8 cellular contexts compared by ENCODE assay signal in genomic region chr1:204099754-204100153, GRCh38. TPM values are rescaled to one million over a fixed set of nuclear protein-coding genes. Genes with fewer than 3 reads are reported as not detected.
A peak's percentile ranks its signal among the peaks of the same experiment; 100 is the strongest.
DNase-seq lines count a peak whose midpoint lies in the region; ATAC-seq and TF ChIP-seq lines count a peak whose summit lies in the region.
"Not testable (repeated sequence)": the region's sequence is repeated elsewhere in the genome, so short reads cannot be mapped to it uniquely, and the experiment has no call there.

No MANE protein-coding gene starts in this region.

- H3K9me3 ChIP-seq in HEK293 (ENCODE audit: control insufficient read depth, insufficient read depth, low read depth, low read length); PC-9 (ENCODE audit: insufficient read depth, low read depth); T-helper 17 cell (ENCODE audit: control insufficient read depth, low read length, poor library complexity, severe bottlenecking); upper lobe of left lung: not testable (repeated sequence)

- TF ChIP-seq POLR2A in upper lobe of left lung (IDR thresholded peaks at IDR 0.05): not testable (repeated sequence)

- CTCF ChIA-PET in HEK293 (lab: Yijun Ruan, JAX): interaction anchor here (0.5 to 1.3 kb wide), 2 partner anchors 14 to 246 kb away, joined by 3 to 4 read pairs; no protein-coding TSS in a partner anchor
- CTCF ChIA-PET in PC-9 (lab: Charles Lee): not testable (repeated sequence)
- CTCF ChIA-PET in WTC11 (lab: Charles Lee): interaction anchor here (0.6 kb wide), 2 partner anchors 226 to 397 kb away, joined by 3 to 4 read pairs; no protein-coding TSS in a partner anchor

- TF ChIP-seq CTCF in HEK293 (tag by site-specific recombination; IDR thresholded peaks at IDR 0.05); PC-9 (conservative IDR thresholded peaks at IDR 0.05); WTC11 (IDR thresholded peaks at IDR 0.05); natural killer cell (IDR thresholded peaks at IDR 0.05); upper lobe of left lung (IDR thresholded peaks at IDR 0.05): not testable (repeated sequence)

- DNase-seq in PC-9; T-helper 17 cell; WTC11 (ENCODE audit: low spot score); natural killer cell; stimulated activated effector memory CD8-positive, alpha-beta T cell treated with anti-CD3 and anti-CD28 coated beads, Interleukin-12 subunit alpha, Interleukin-12 subunit beta, amount 100 ng/mL, for 72 hours (ENCODE audit: low spot score in 2 of 2); upper lobe of left lung: not testable (repeated sequence)
- DNase-seq in left ventricle myocardium superior: peak; percentile 1

- not testable (repeated sequence) for H4K20me1 ChIP-seq in PC-9 (ENCODE audit: insufficient read depth)

- not testable (repeated sequence) for H3K27me3 ChIP-seq in PC-9 (ENCODE audit: insufficient read depth, low read depth); upper lobe of left lung

- POLR2A ChIA-PET in HEK293 (lab: Yijun Ruan, JAX); PC-9 (lab: Charles Lee; ENCODE audit: unreplicated experiment): not testable (repeated sequence)
- POLR2A ChIA-PET in WTC11 (lab: Charles Lee): interaction anchor here (0.7 to 1.3 kb wide), 3 partner anchors 8 to 27 kb away, joined by 3 to 7 read pairs (median 4); partner anchors contain the start of gene SOX13

- H3K27me3 Mint-ChIP-seq in T-helper 17 cell; WTC11 (ENCODE audit: low read depth); natural killer cell (ENCODE audit: low read depth in 2 of 2): not testable (repeated sequence)

- not testable (repeated sequence) for H3K9me3 Mint-ChIP-seq in WTC11; natural killer cell; stimulated activated effector memory CD8-positive, alpha-beta T cell treated with anti-CD3 and anti-CD28 coated beads, Interleukin-12 subunit alpha, Interleukin-12 subunit beta, amount 100 ng/mL, for 72 hours

- not testable (repeated sequence) for H3K36me3 Mint-ChIP-seq in T-helper 17 cell (ENCODE audit: low read depth); WTC11; natural killer cell
- peaks cover 12% of the 10 kb centered on the region for H3K36me3 Mint-ChIP-seq in stimulated activated effector memory CD8-positive, alpha-beta T cell treated with anti-CD3 and anti-CD28 coated beads, Interleukin-12 subunit alpha, Interleukin-12 subunit beta, amount 100 ng/mL, for 72 hours

- peaks cover 22% of the 10 kb centered on the region for H3K4me1 Mint-ChIP-seq in T-helper 17 cell
- H3K4me1 Mint-ChIP-seq in WTC11: peaks cover 77% of the 10 kb centered on the region
- H3K4me1 Mint-ChIP-seq in natural killer cell: peaks cover 40 to 57% of the 10 kb centered on the region in 2 donors
- H3K4me1 Mint-ChIP-seq in stimulated activated effector memory CD8-positive, alpha-beta T cell treated with anti-CD3 and anti-CD28 coated beads, Interleukin-12 subunit alpha, Interleukin-12 subunit beta, amount 100 ng/mL, for 72 hours: peaks cover 59% of the 10 kb centered on the region

- H3K27ac Mint-ChIP-seq in T-helper 17 cell (peak overlapping the region; percentile 61), natural killer cell (peak overlapping the region; percentile 66 to 73)
- H3K27ac Mint-ChIP-seq in WTC11: not testable (repeated sequence)
- H3K27ac Mint-ChIP-seq in stimulated activated effector memory CD8-positive, alpha-beta T cell treated with anti-CD3 and anti-CD28 coated beads, Interleukin-12 subunit alpha, Interleukin-12 subunit beta, amount 100 ng/mL, for 72 hours: peak overlapping the region; percentile 95

- intact Hi-C loops in PC-9 (cut with micrococcal nuclease; ENCODE audit: unreplicated experiment); left ventricle myocardium superior (cut with micrococcal nuclease); natural killer cell (cut with micrococcal nuclease): not testable (repeated sequence)

- H3K27ac ChIP-seq in HEK293 (ENCODE audit: extremely low read depth, low read depth, low read length): not testable (repeated sequence)
- H3K27ac ChIP-seq in PC-9 (peak overlapping the region; percentile 96), upper lobe of left lung (peak overlapping the region; percentile 21 to 85 (median 80))

- H2AFZ ChIP-seq in PC-9: not testable (repeated sequence)

- H3K36me3 ChIP-seq in HEK293 (ENCODE audit: control insufficient read depth in 2 of 2, insufficient read depth in 1 of 2, low read length in 2 of 2); PC-9 (ENCODE audit: low read depth); upper lobe of left lung: not testable (repeated sequence)

- not testable (repeated sequence) for ATAC-seq in T-helper 17 cell; WTC11; left ventricle myocardium superior; natural killer cell; stimulated activated effector memory CD8-positive, alpha-beta T cell treated with anti-CD3 and anti-CD28 coated beads, Interleukin-12 subunit alpha, Interleukin-12 subunit beta, amount 100 ng/mL, for 72 hours; upper lobe of left lung (ENCODE audit: low FRiP score in 2 of 2)

- TF ChIP-seq EP300 in upper lobe of left lung (IDR thresholded peaks at IDR 0.05): not testable (repeated sequence)

- not testable (repeated sequence) for BruUV-seq in PC-9 (replicated peaks; lab: Mats Ljungman, UMichigan)

- not testable (repeated sequence) for H3K4me1 ChIP-seq in HEK293 (ENCODE audit: control insufficient read depth, insufficient read depth, low read length)
- peaks cover 74% of the 10 kb centered on the region for H3K4me1 ChIP-seq in PC-9 (replicated peaks; ENCODE audit: insufficient read depth)
- peaks cover 57 to 78% (median 65%) of the 10 kb centered on the region in 4 donors for H3K4me1 ChIP-seq in upper lobe of left lung

- H3K4me3 Mint-ChIP-seq in T-helper 17 cell; WTC11; natural killer cell; stimulated activated effector memory CD8-positive, alpha-beta T cell treated with anti-CD3 and anti-CD28 coated beads, Interleukin-12 subunit alpha, Interleukin-12 subunit beta, amount 100 ng/mL, for 72 hours: not testable (repeated sequence)

- peaks cover 75% of the 10 kb centered on the region for H3F3A ChIP-seq in PC-9 (ENCODE audit: insufficient read depth, low read depth)

- H3K79me2 ChIP-seq in PC-9 (ENCODE audit: low read depth): peaks cover 93% of the 10 kb centered on the region

- not testable (repeated sequence) for H3K4me2 ChIP-seq in PC-9

- H3K4me3 ChIP-seq in HEK293 (ENCODE audit: low read depth, low read length); PC-9; upper lobe of left lung: not testable (repeated sequence)

- not testable (repeated sequence) for H3K9me2 ChIP-seq in PC-9 (ENCODE audit: insufficient read depth)

- WGBS in upper lobe of left lung, 2 donors: 77 to 83% methylated on average over 2 of the region's 2 CpGs

TF ChIP-seq in HEK293, 187 proteins besides CTCF, POLR2A, EP300 and RAD21:
- TF ChIP-seq ZNF664 (tag by site-specific recombination; IDR thresholded peaks at IDR 0.05): peak; percentile 58
- TF ChIP-seq ZNF121 (tag by site-specific recombination; IDR thresholded peaks at IDR 0.05): 0 out of 2 replicates have a peak, but pooled peaks have one; percentile 59

TF ChIP-seq in WTC11, 78 proteins besides CTCF, POLR2A, EP300 and RAD21:
- peak; percentile 93 for TF ChIP-seq ZNF121 (CRISPR knock-in tag; IDR thresholded peaks at IDR 0.05)

RNA-seq across cellular contexts. Expression of gene SOX13, which starts 26.8 kb away (rescaled TPM):
- total RNA-seq in PC-9 (2021) (89.9 and 102 TPM in 2 replicates), T-helper 17 cell (1 to 10 TPM; 1.3 to 6.3 TPM), WTC11 (2021) (139 to 171 TPM (median 148 TPM) in 3 replicates), left ventricle myocardium superior (12.7 TPM), natural killer cell (10 to 100 TPM; 27.3 to 44.7 (median 41.4) TPM), upper lobe of left lung (10 to 100 TPM; 33.8 to 76.5 (median 63.9) TPM)

RNA-seq across cellular contexts. Expression of gene ETNK2, which starts 52.1 kb away (rescaled TPM):
- total RNA-seq in PC-9 (2021): 16.3 and 18.3 TPM in 2 replicates
- 10 to 100 TPM in 1 of 2 donors, 1 to 10 TPM in 1; 8.9 to 12.7 TPM for total RNA-seq in T-helper 17 cell
- total RNA-seq in WTC11 (2021): 18.3 to 20.2 TPM (median 19.7 TPM) in 3 replicates
- 3.3 TPM for total RNA-seq in left ventricle myocardium superior
- total RNA-seq in natural killer cell: 1 to 10 TPM; 5.1 to 5.8 (median 5.5) TPM
- total RNA-seq in upper lobe of left lung: 1 to 10 TPM in 5 of 6 donors, not detected in 1; 3.2 to 8.9 (median 6.0) TPM
